ENCODE assay signal across 22 cellular contexts in genomic region chr2:38532366-38532765, GRCh38.
"Had no signal": no experiment of that assay in that cellular context is flagged by ENCODE, and none has a peak within 500 bp of the region (broad histone marks: within the 10 kb centered on the region; RNA-seq: fewer than 3 reads in every experiment).

No MANE protein-coding gene starts in this region.

- H3K4me1 ChIP-seq: colonic mucosa had no signal

- H3K9me3 Mint-ChIP-seq: activated naive CD8-positive, alpha-beta T cell treated with anti-CD3 and anti-CD28 coated beads for 36 hours; activated T-helper 17 cell treated with anti-CD3 and anti-CD28 coated beads, Interleukin-2, amount 50 U/mL, for 72 hours; naive thymus-derived CD8-positive, alpha-beta T cell had no signal

- H3K9me3 ChIP-seq: colonic mucosa, esophagus muscularis mucosa, left lung, pancreas, testis, vagina had no signal

- H2AFZ ChIP-seq: hepatocyte had no signal

- H3K79me2 ChIP-seq: hepatocyte had no signal

- H3K4me3 Mint-ChIP-seq: activated CD8-positive, alpha-beta T cell treated with anti-CD3 and anti-CD28 coated beads, Interleukin-2, amount 10 ng/mL, durations not matched to agents 7 days and 5 days; activated naive CD8-positive, alpha-beta T cell treated with anti-CD3 and anti-CD28 coated beads for 36 hours; activated T-helper 17 cell treated with anti-CD3 and anti-CD28 coated beads, Interleukin-2, amount 50 U/mL, for 72 hours had no signal

- H3K4me3 ChIP-seq: colonic mucosa, esophagus muscularis mucosa, hepatocyte, left lung, lung, pancreas, testis, vagina had no signal

- H3K4me2 ChIP-seq: hepatocyte had no signal

- H3K27ac Mint-ChIP-seq: activated CD8-positive, alpha-beta T cell treated with anti-CD3 and anti-CD28 coated beads, Interleukin-2, amount 10 ng/mL, durations not matched to agents 7 days and 5 days; activated naive CD8-positive, alpha-beta T cell treated with anti-CD3 and anti-CD28 coated beads for 36 hours; activated T-helper 17 cell treated with anti-CD3 and anti-CD28 coated beads, Interleukin-2, amount 50 U/mL, for 72 hours; naive thymus-derived CD8-positive, alpha-beta T cell had no signal

- H3K36me3 Mint-ChIP-seq: activated naive CD8-positive, alpha-beta T cell treated with anti-CD3 and anti-CD28 coated beads for 36 hours; naive thymus-derived CD8-positive, alpha-beta T cell had no signal

- H3K27me3 ChIP-seq: esophagus muscularis mucosa, hepatocyte, pancreas, testis, vagina had no signal

- ATAC-seq: activated CD8-positive, alpha-beta T cell treated with anti-CD3 and anti-CD28 coated beads, Interleukin-2, amount 10 ng/mL, durations not matched to agents 7 days and 5 days; naive thymus-derived CD8-positive, alpha-beta T cell; right cardiac atrium had no signal

- H3K27me3 Mint-ChIP-seq: activated T-helper 17 cell treated with anti-CD3 and anti-CD28 coated beads, Interleukin-2, amount 50 U/mL, for 72 hours had no signal

- H3K27ac ChIP-seq: colonic mucosa, hepatocyte, left lung, pancreas, testis, vagina, WERI-Rb-1 had no signal

- H3K36me3 ChIP-seq: colonic mucosa, esophagus muscularis mucosa, left lung, pancreas, vagina, WERI-Rb-1 had no signal

- DNase-seq: activated CD4-positive, alpha-beta T cell treated with anti-CD3 and anti-CD28 coated beads for 1 hour; activated CD4-positive, alpha-beta T cell treated with anti-CD3 and anti-CD28 coated beads, Interleukin-2, amount 50 U/mL, for 1 hour; activated CD8-positive, alpha-beta T cell treated with anti-CD3 and anti-CD28 coated beads, Interleukin-2, amount 10 ng/mL, durations not matched to agents 7 days and 5 days; activated naive CD8-positive, alpha-beta T cell treated with anti-CD3 and anti-CD28 coated beads for 36 hours; amniotic stem cell; colonic mucosa; glutamatergic neuron; kidney glomerular epithelial cell; left lung; naive thymus-derived CD8-positive, alpha-beta T cell; pancreas; right cardiac atrium; small intestine; stimulated activated naive CD4-positive, alpha-beta T cell; testis; trophoblast cell; WERI-Rb-1 had no signal
